In the genomic region with DNA sequence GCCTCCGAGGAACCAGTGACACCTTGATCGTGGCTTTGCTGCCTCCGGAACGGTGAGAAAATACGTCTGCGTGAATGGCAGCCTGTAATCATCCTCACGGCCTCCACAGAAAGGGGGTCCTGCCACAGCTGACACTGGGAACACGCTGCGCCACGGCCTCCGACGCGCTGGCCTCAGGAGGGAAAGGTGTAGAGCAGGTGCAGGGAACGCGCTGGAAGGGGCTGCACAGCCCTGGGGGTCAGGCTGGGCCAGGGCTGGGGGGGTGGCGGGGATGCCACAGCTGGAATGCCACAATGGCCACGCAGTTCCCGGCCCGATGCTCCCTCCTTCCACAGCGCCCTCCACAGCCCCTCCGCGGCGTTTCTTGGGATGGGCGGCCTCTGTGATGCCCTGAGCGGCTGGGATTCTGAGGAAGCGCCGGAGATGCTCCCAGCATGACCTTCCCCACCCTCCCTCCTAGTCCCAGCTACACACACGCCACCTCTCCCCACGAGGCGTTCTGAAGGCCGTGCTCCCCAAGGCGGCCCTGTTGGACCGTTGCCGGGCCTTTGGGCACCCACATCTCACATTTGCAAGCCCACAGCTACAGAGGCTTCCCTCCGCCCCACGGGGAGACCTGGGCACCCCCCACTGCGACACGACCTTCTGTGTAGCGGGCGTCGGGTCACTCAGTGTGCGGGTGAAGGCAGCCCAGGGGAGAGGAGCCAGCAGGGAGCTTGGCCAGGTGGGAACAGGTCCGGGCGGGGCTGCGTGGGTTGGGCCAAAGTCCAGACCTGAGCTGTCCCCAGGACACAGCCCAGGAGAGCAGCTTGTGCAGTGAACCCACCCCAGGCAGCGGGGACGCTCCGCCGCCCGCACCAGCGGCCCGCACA, we compare ENCODE assay signal across 1 cellular context.
TF ChIP-seq lines count a peak whose summit lies in the region.

No MANE protein-coding gene starts in this region.

TF ChIP-seq in WTC11, 78 proteins besides CTCF, POLR2A, EP300 and RAD21 (continued from another document):
- TF ChIP-seq, protein P1, sequence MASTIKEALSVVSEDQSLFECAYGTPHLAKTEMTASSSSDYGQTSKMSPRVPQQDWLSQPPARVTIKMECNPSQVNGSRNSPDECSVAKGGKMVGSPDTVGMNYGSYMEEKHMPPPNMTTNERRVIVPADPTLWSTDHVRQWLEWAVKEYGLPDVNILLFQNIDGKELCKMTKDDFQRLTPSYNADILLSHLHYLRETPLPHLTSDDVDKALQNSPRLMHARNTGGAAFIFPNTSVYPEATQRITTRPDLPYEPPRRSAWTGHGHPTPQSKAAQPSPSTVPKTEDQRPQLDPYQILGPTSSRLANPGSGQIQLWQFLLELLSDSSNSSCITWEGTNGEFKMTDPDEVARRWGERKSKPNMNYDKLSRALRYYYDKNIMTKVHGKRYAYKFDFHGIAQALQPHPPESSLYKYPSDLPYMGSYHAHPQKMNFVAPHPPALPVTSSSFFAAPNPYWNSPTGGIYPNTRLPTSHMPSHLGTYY (CRISPR knock-in tag; IDR thresholded peaks at IDR 0.05): no peak
- TF ChIP-seq ZNF317 (CRISPR knock-in tag; IDR thresholded peaks at IDR 0.05; ENCODE audit: borderline replicate concordance, low read depth): no peak
- no peak for TF ChIP-seq NFYB (CRISPR knock-in tag; conservative IDR thresholded peaks at IDR 0.05; ENCODE audit: low read depth)
